Comparison of ENCODE assay signal across 29 cellular contexts in genomic region chr10:43823237-43823605, GRCh38.
DNase-seq lines count a peak whose midpoint lies in the region; ATAC-seq and TF ChIP-seq lines count a peak whose summit lies in the region.
"Had no signal": no experiment of that assay in that cellular context is flagged by ENCODE, and none has a peak within 500 bp of the region (broad histone marks: within the 10 kb centered on the region; RNA-seq: fewer than 3 reads in every experiment).

No MANE protein-coding gene starts in this region.

- H3K23ac ChIP-seq in mesenchymal stem cell (ENCODE audit: low read length in 2 of 2) = no peak overlapping the region

- H3K4me3 ChIP-seq in heart left ventricle = no peak overlapping the region
- no peak overlapping the region for H3K4me3 ChIP-seq in adipocyte (ENCODE audit: low read length)
- no peak overlapping the region for H3K4me3 ChIP-seq in mesenchymal stem cell (ENCODE audit: insufficient read depth in 1 of 2, low read depth in 1 of 2, low read length in 2 of 2)
- no peak overlapping the region for H3K4me3 ChIP-seq in uterus
- H3K4me3 ChIP-seq: colonic mucosa, GM12878, GM23338, SJSA1 had no signal

- no peak overlapping the region for H2BK15ac ChIP-seq in mesenchymal stem cell (ENCODE audit: low read depth, poor library complexity, severe bottlenecking)

- H3K4me1 ChIP-seq in heart left ventricle (peaks cover 0 to 61% (median 38%) of the 10 kb centered on the region in 12 donors), adipocyte (ENCODE audit: control insufficient read depth, insufficient read depth, low read length) (peaks cover 38% of the 10 kb centered on the region), mesenchymal stem cell (ENCODE audit: control insufficient read depth, insufficient read depth, low read depth, low read length) (no peaks in the 10 kb centered on the region), uterus (no peaks in the 10 kb centered on the region)
- H3K4me1 ChIP-seq: colonic mucosa, parathyroid adenoma, SJSA1 had no signal

- H2BK120ac ChIP-seq in mesenchymal stem cell (ENCODE audit: low read depth, low read length) = no peak overlapping the region

- H3K18ac ChIP-seq in mesenchymal stem cell (ENCODE audit: low read depth in 1 of 2, low read length in 2 of 2) = no peak overlapping the region

- H3K79me1 ChIP-seq in mesenchymal stem cell (replicated peaks; ENCODE audit: low read length, poor library complexity, severe bottlenecking) = no peaks in the 10 kb centered on the region

- H3K36me3 ChIP-seq in heart left ventricle (no peaks in the 10 kb centered on the region), adipocyte (ENCODE audit: control insufficient read depth, insufficient read depth, low read length, severe bottlenecking) (no peaks in the 10 kb centered on the region), mesenchymal stem cell (ENCODE audit: control insufficient read depth in 1 of 2, insufficient read depth in 2 of 2, low read depth in 1 of 2, low read length in 2 of 2) (no peaks in the 10 kb centered on the region), uterus (no peaks in the 10 kb centered on the region)
- H3K36me3 ChIP-seq: colonic mucosa, SJSA1 had no signal

- no peak overlapping the region for H3K4me3 Mint-ChIP-seq in activated CD8-positive, alpha-beta memory T cell treated with anti-CD3 and anti-CD28 coated beads, Interleukin-2, amount 10 ng/mL, durations not matched to agents 7 days and 5 days
- H3K4me3 Mint-ChIP-seq: GM23338; memory B cell; naive thymus-derived CD4-positive, alpha-beta T cell had no signal

- H3K27ac Mint-ChIP-seq in activated CD8-positive, alpha-beta memory T cell treated with anti-CD3 and anti-CD28 coated beads, Interleukin-2, amount 10 ng/mL, durations not matched to agents 7 days and 5 days = no peak overlapping the region
- H3K27ac Mint-ChIP-seq: GM23338, memory B cell had no signal

- H3K27ac ChIP-seq in heart left ventricle (peak overlapping the region; percentile 14 to 97 (median 88)), mesenchymal stem cell (ENCODE audit: low read length, poor library complexity, severe bottlenecking) (no peak overlapping the region), uterus (peak overlapping the region; percentile 78)
- H3K27ac ChIP-seq: colonic mucosa, HL-60, parathyroid adenoma, SJSA1, VCaP had no signal

- H3K27me3 Mint-ChIP-seq in activated CD8-positive, alpha-beta memory T cell treated with anti-CD3 and anti-CD28 coated beads, Interleukin-2, amount 10 ng/mL, durations not matched to agents 7 days and 5 days = peaks cover 24% of the 10 kb centered on the region

- H4K91ac ChIP-seq in mesenchymal stem cell (ENCODE audit: low read length) = no peak overlapping the region

- intact Hi-C loops in heart left ventricle (cut with DNase I) = no loop called here
- intact Hi-C loops in cardiac septum (cut with DNase I) = loop anchor here (10.0 kb wide), 1 partner anchor 472 kb away; no protein-coding TSS in a partner anchor
- intact Hi-C loops in uterus (cut with DNase I; ENCODE audit: low total_unique reads) = no loop called here

- no peak overlapping the region for H3K4me2 ChIP-seq in mesenchymal stem cell (ENCODE audit: low read length, poor library complexity, severe bottlenecking)
- H3K4me2 ChIP-seq: GM23338 had no signal

- no peaks in the 10 kb centered on the region for H3K9me3 Mint-ChIP-seq in activated CD8-positive, alpha-beta memory T cell treated with anti-CD3 and anti-CD28 coated beads, Interleukin-2, amount 10 ng/mL, durations not matched to agents 7 days and 5 days (ENCODE audit: low read depth)

- H2AK5ac ChIP-seq in mesenchymal stem cell (ENCODE audit: low read length, severe bottlenecking) = no peak overlapping the region

- H4K8ac ChIP-seq in mesenchymal stem cell (ENCODE audit: low read length) = no peak overlapping the region

- no peak for ATAC-seq in heart left ventricle
- ATAC-seq in activated CD8-positive, alpha-beta memory T cell treated with anti-CD3 and anti-CD28 coated beads, Interleukin-2, amount 10 ng/mL, durations not matched to agents 7 days and 5 days = no peak
- ATAC-seq: GM23338; naive thymus-derived CD4-positive, alpha-beta T cell; Panc1 had no signal

- peaks cover 19% of the 10 kb centered on the region for H3K4me1 Mint-ChIP-seq in activated CD8-positive, alpha-beta memory T cell treated with anti-CD3 and anti-CD28 coated beads, Interleukin-2, amount 10 ng/mL, durations not matched to agents 7 days and 5 days
- H3K4me1 Mint-ChIP-seq: GM23338, memory B cell had no signal

- no peaks in the 10 kb centered on the region for H3K36me3 Mint-ChIP-seq in activated CD8-positive, alpha-beta memory T cell treated with anti-CD3 and anti-CD28 coated beads, Interleukin-2, amount 10 ng/mL, durations not matched to agents 7 days and 5 days
- H3K36me3 Mint-ChIP-seq: memory B cell had no signal

- no peak overlapping the region for H2BK5ac ChIP-seq in mesenchymal stem cell (ENCODE audit: low read depth, low read length, poor library complexity, severe bottlenecking)

- no peaks in the 10 kb centered on the region for H3K27me3 ChIP-seq in heart left ventricle
- H3K27me3 ChIP-seq in adipocyte (replicated peaks; ENCODE audit: control insufficient read depth, insufficient read depth, low read length) = no peaks in the 10 kb centered on the region
- peaks cover 0 to 2% of the 10 kb centered on the region in 2 experiments for H3K27me3 ChIP-seq in mesenchymal stem cell (ENCODE audit: control insufficient read depth in 1 of 2, insufficient read depth in 1 of 2, low read length in 2 of 2)
- H3K27me3 ChIP-seq in uterus = no peaks in the 10 kb centered on the region
- H3K27me3 ChIP-seq: colonic mucosa, SJSA1 had no signal

- TF ChIP-seq POLR2A in heart left ventricle (IDR thresholded peaks at IDR 0.05) = no peak
- no peak for TF ChIP-seq POLR2A in uterus (IDR thresholded peaks at IDR 0.05)

- no peak overlapping the region for H3K4ac ChIP-seq in mesenchymal stem cell (ENCODE audit: low read depth in 1 of 2, low read length in 2 of 2)

- H2BK12ac ChIP-seq in mesenchymal stem cell (ENCODE audit: low read length in 2 of 2) = no peak overlapping the region

- CTCF ChIA-PET in activated CD8-positive, alpha-beta memory T cell treated with anti-CD3 and anti-CD28 coated beads, Interleukin-2, amount 10 ng/mL, durations not matched to agents 7 days and 5 days (lab: Charles Lee) = no interaction called here

- no peak overlapping the region for H3K9ac ChIP-seq in adipocyte (ENCODE audit: low read length)
- H3K9ac ChIP-seq in mesenchymal stem cell (ENCODE audit: low read length) = peak overlapping the region; percentile 50
- H3K9ac ChIP-seq: parathyroid adenoma had no signal

- peaks cover 0 to 7% (median 0%) of the 10 kb centered on the region in 12 donors for H3K9me3 ChIP-seq in heart left ventricle
- peaks cover 12% of the 10 kb centered on the region for H3K9me3 ChIP-seq in adipocyte (ENCODE audit: control insufficient read depth, low read length)
- H3K9me3 ChIP-seq in mesenchymal stem cell (ENCODE audit: control insufficient read depth, low read length) = peaks cover 17% of the 10 kb centered on the region
- no peaks in the 10 kb centered on the region for H3K9me3 ChIP-seq in uterus
- H3K9me3 ChIP-seq: colonic mucosa, SJSA1 had no signal

- H3K14ac ChIP-seq in mesenchymal stem cell (ENCODE audit: low read length in 2 of 2) = no peak overlapping the region

- no peak for TF ChIP-seq CTCF in heart left ventricle (IDR thresholded peaks at IDR 0.05)
- no peak for TF ChIP-seq CTCF in uterus (IDR thresholded peaks at IDR 0.05)

- DNase-seq in heart left ventricle (no peak), cardiac septum (ENCODE audit: low spot score) (no peak), adipocyte (ENCODE audit: low read depth) (peak; percentile 43), mesenchymal stem cell (no peak), uterus (no peak), iPS-NIHi11 (ENCODE audit: low spot score) (no peak)
- no peak for DNase-seq in stimulated activated CD4-positive, alpha-beta T cell treated with anti-CD3 and anti-CD28 coated beads, Interleukin-12 subunit alpha, Interleukin-12 subunit beta, amount 100 ng/mL, for 4 hours
- no peak for DNase-seq in activated CD8-positive, alpha-beta memory T cell treated with anti-CD3 and anti-CD28 coated beads, Interleukin-2, amount 10 ng/mL, durations not matched to agents 7 days and 5 days
- DNase-seq: activated CD4-positive, alpha-beta T cell treated with anti-CD3 and anti-CD28 coated beads, Interleukin-2, amount 50 U/mL, for 1 hour; activated naive CD4-positive, alpha-beta T cell; colonic mucosa; DMS 273 treated with DMSO at 0.1 percent for 48 hours; foreskin melanocyte; GF-D8; IMR-90; kidney; naive thymus-derived CD4-positive, alpha-beta T cell; NCI-H1417; NCI-H510A treated with DMSO at 0.1 percent for 48 hours; NK-92 treated with Interleukin-12 subunit alpha and Interleukin-12 subunit beta, amount 100 ng/mL, for 24 hours; stimulated activated naive CD4-positive, alpha-beta T cell treated with Interleukin-2 at 50 U/mL for 16 hours had no signal

- no peak overlapping the region for H2AFZ ChIP-seq in mesenchymal stem cell (ENCODE audit: low read depth, low read length)
- H2AFZ ChIP-seq: GM23338, parathyroid adenoma had no signal
